8 cellular contexts compared by ENCODE assay signal in the genomic region with DNA sequence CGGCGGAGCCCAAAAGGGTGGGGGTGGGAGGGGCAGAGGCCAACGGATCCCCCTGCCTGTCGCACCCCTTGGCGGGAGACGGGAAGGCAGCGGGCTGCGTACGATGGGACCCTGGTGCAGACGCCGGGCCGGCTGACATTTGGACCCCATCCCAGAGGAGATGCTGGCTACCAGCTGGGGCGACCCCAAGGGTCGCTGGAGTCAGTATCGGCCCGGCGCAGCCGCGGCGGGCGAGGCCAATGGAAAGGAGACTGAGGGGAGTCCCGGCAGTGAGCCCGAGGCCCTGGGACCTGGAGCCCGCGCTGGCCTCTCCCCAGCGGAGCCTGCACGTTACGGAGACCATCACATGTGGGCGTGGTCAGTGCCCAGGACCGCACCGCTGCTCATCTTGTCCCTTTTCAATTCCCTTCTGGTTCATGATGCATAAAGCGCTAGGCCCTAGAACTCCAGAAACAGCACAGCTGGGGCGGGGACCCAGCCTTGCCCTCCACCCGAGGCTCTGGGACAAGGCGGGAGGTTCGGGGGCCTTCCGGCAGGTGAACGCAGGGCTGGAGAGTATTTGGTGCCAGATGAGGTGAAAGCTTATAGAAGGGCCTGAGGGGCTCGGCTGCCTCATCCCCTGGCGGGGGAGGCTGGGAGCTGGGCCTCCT. TPM values are rescaled to one million over a fixed set of nuclear protein-coding genes. Genes with fewer than 3 reads are reported as not detected.
DNase-seq lines count a peak whose midpoint lies in the region; ATAC-seq and TF ChIP-seq lines count a peak whose summit lies in the region.

No MANE protein-coding gene starts in this region.

- WGBS in sigmoid colon, 2 donors: 3 to 5% methylated on average over 40 of the region's 40 CpGs

- ATAC-seq in HG02938 (IDR thresholded peaks at IDR 0.05; ENCODE audit: unreplicated experiment): no peak

- DNase-seq in DMS 273 (lab: John Stamatoyannopoulos, UW; ENCODE audit: unreplicated experiment): peak; percentile 69
- no peak for DNase-seq in DMS 273 treated with DMSO at 0.1 percent for 48 hours (lab: John Stamatoyannopoulos, UW)
- DNase-seq in SHP77 treated with DMSO at 0.1 percent for 48 hours (lab: John Stamatoyannopoulos, UW): peak; percentile 44
- no peak for DNase-seq in fibroblast of the aortic adventitia (ENCODE audit: low read depth)
- no peak for DNase-seq in sigmoid colon
- DNase-seq in AML-193 (lab: John Stamatoyannopoulos, UW): no peak
- DNase-seq in activated CD4-positive, CD25-positive, alpha-beta regulatory T cell treated with anti-CD3 and anti-CD28 coated beads, Interleukin-2, amount 50 U/mL, for 72 hours: no peak

- TF ChIP-seq EP300 in sigmoid colon (IDR thresholded peaks at IDR 0.05): no peak

- H3K9me3 ChIP-seq in sigmoid colon: no peaks in the 10 kb centered on the region

- TF ChIP-seq CTCF in fibroblast of the aortic adventitia (IDR thresholded peaks at IDR 0.05; ENCODE audit: insufficient read depth, low read length) (no peak), sigmoid colon (IDR thresholded peaks at IDR 0.05) (no peak)

- no peak overlapping the region for H3K27ac ChIP-seq in sigmoid colon

- peaks cover 0 to 12% (median 0%) of the 10 kb centered on the region in 4 donors for H3K36me3 ChIP-seq in sigmoid colon

- H3K4me1 ChIP-seq in sigmoid colon: peaks cover 0 to 61% (median 57%) of the 10 kb centered on the region in 4 donors

- peaks cover 67 to 96% (median 82%) of the 10 kb centered on the region in 3 donors for H3K27me3 ChIP-seq in sigmoid colon

- no peak for TF ChIP-seq POLR2A in sigmoid colon (IDR thresholded peaks at IDR 0.05)

- intact Hi-C loops in sigmoid colon (cut with DNase I): no loop called here

- H3K4me3 ChIP-seq in fibroblast of the aortic adventitia (ENCODE audit: low read depth, low read length) (peak overlapping the region; percentile 57), sigmoid colon (peak overlapping the region in 3 of 4 donors; percentile 29 to 42 (median 41))

RNA-seq across cellular contexts. Expression of a gene that starts 8.0 kb away (rescaled TPM):
- total RNA-seq in fibroblast of the aortic adventitia (ENCODE audit: low replicate concordance) (13.2 and 26.8 TPM in 2 replicates), sigmoid colon (10 to 100 TPM; 19.6 to 26.0 (median 22.2) TPM)
- polyA plus RNA-seq in sigmoid colon: 10 to 100 TPM; 38.4 to 51.5 (median 48.3) TPM

RNA-seq across cellular contexts. Expression of a gene that starts 19.2 kb away (rescaled TPM):
- 0.25 and 2.2 TPM in 2 replicates for total RNA-seq in fibroblast of the aortic adventitia (ENCODE audit: low replicate concordance)
- 1 to 10 TPM in 3 of 4 donors, under 1 TPM in 1; 0.99 to 5.0 (median 3.1) TPM for total RNA-seq in sigmoid colon
- polyA plus RNA-seq in sigmoid colon: 1 to 10 TPM in 2 of 3 donors, not detected in 1; 1.2 to 4.1 TPM

RNA-seq across cellular contexts. Expression of a gene that starts 20.0 kb away (rescaled TPM):
- 0.65 and 2.8 TPM in 2 replicates for total RNA-seq in fibroblast of the aortic adventitia (ENCODE audit: low replicate concordance)
- total RNA-seq in sigmoid colon: 1 to 10 TPM in 2 of 4 donors, under 1 TPM in 1, not detected in 1; 0.33 to 2.9 (median 1.6) TPM
- polyA plus RNA-seq in sigmoid colon: 1 to 10 TPM in 2 of 3 donors, under 1 TPM in 1; 0.92 to 5.6 (median 2.4) TPM

RNA-seq across cellular contexts. Expression of a gene that starts 21.1 kb away (rescaled TPM):
- 0.27 and 0.57 TPM in 2 replicates for total RNA-seq in fibroblast of the aortic adventitia (ENCODE audit: low replicate concordance)
- 1 to 10 TPM in 2 of 4 donors, under 1 TPM in 2; under 0.01 to 2.0 (median 0.91) TPM for total RNA-seq in sigmoid colon
- 1 to 10 TPM in 1 of 3 donors, not detected in 2; 1.2 TPM for polyA plus RNA-seq in sigmoid colon

RNA-seq across cellular contexts. Expression of a gene that starts 32.8 kb away (rescaled TPM):
- total RNA-seq in fibroblast of the aortic adventitia (ENCODE audit: low replicate concordance): 567 and 712 TPM in 2 replicates
- total RNA-seq in sigmoid colon: 1,000 to 10,000 TPM; 3,601 to 5,641 (median 3,840) TPM
- polyA plus RNA-seq in sigmoid colon: 1,000 to 10,000 TPM; 2,516 to 4,453 (median 3,359) TPM

Comparison
In these comparisons a context has a peak if more than half of its experiments do, and no peak if none do; other contexts are left out.
1. DNase-seq: peak in DMS 273 (single experiment) and SHP77 treated with DMSO at 0.1 percent for 48 hours (single experiment); none in DMS 273 treated with DMSO at 0.1 percent for 48 hours (single experiment), fibroblast of the aortic adventitia (single experiment), sigmoid colon (single experiment), AML-193 (0 of 2) and activated CD4-positive, CD25-positive, alpha-beta regulatory T cell treated with anti-CD3 and anti-CD28 coated beads, Interleukin-2, amount 50 U/mL, for 72 hours (single experiment).